In the genomic region with DNA sequence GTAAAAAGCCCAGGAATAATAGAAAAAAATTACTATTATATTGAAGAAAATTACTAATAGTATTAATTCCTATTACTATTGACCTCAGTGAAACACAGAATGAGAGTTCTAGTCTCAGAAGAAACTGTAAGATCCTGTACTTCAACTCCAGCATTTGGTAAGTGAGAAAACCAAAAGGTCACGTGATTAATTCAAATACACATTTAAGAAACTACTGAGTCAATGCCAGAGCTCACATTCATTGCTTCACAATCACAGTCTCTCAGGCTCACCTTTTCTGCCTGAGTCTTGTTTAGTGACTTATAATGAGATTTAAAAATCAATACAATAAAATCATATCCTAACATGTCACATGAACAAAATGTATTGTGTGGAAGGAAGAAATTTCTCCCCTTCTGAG, we compare ENCODE assay signal across 20 cellular contexts.
"Had no signal": no experiment of that assay in that cellular context is flagged by ENCODE, and none has a peak within 500 bp of the region (broad histone marks: within the 10 kb centered on the region; RNA-seq: fewer than 3 reads in every experiment).

No MANE protein-coding gene starts in this region.

- H3K36me3 Mint-ChIP-seq: immature natural killer cell had no signal

- DNase-seq: cortex of kidney; dorsolateral prefrontal cortex; effector CD8-positive, alpha-beta T cell; immature natural killer cell; kidney; left cardiac atrium; left ventricle myocardium inferior; lower lobe of right lung; mesenchymal stem cell; midbrain; occipital lobe; pancreas; right cardiac atrium; stimulated activated CD4-positive, alpha-beta T cell treated with anti-CD3 and anti-CD28 coated beads, Interleukin-2, amount 100 ng/mL, for 48 hours; stimulated activated naive CD4-positive, alpha-beta T cell treated with Interleukin-2 at 50 U/mL for 16 hours; trophoblast cell had no signal

- H3K4me3 Mint-ChIP-seq: immature natural killer cell, nephron had no signal

- ATAC-seq: left cardiac atrium, lower lobe of right lung, pancreas, right cardiac atrium had no signal

- H3K27ac ChIP-seq: esophagus muscularis mucosa, left ventricle myocardium inferior, lower lobe of right lung, pancreas had no signal

- H3K4me3 ChIP-seq: dorsolateral prefrontal cortex, esophagus muscularis mucosa, left ventricle myocardium inferior, lower lobe of right lung, pancreas, smooth muscle cell had no signal

- H3K4me1 ChIP-seq: lower lobe of right lung, pancreas had no signal

- H3K36me3 ChIP-seq: left ventricle myocardium inferior, lower lobe of right lung, pancreas had no signal

- H3K9me3 ChIP-seq: esophagus muscularis mucosa, left ventricle myocardium inferior, lower lobe of right lung, pancreas had no signal

- H3K4me1 Mint-ChIP-seq: immature natural killer cell, nephron had no signal

- H3K27me3 ChIP-seq: dorsolateral prefrontal cortex, esophagus muscularis mucosa, pancreas had no signal

- H3K27ac Mint-ChIP-seq: immature natural killer cell, nephron, progenitor cell of endocrine pancreas had no signal
